Comparison of ENCODE assay signal across 12 cellular contexts in genomic region chr2:26615336-26616031, GRCh38. TPM values are rescaled to one million over a fixed set of nuclear protein-coding genes. Genes with fewer than 3 reads are reported as not detected.
DNase-seq lines count a peak whose midpoint lies in the region; ATAC-seq and TF ChIP-seq lines count a peak whose summit lies in the region.
"Had no signal": no experiment of that assay in that cellular context is flagged by ENCODE, and none has a peak within 500 bp of the region (broad histone marks: within the 10 kb centered on the region; RNA-seq: fewer than 3 reads in every experiment).

No MANE protein-coding gene starts in this region.

- no peak overlapping the region for H3K9ac ChIP-seq in colonic mucosa (ENCODE audit: low read depth in 2 of 2, low read length in 2 of 2)

- no peaks in the 10 kb centered on the region for H3K4me1 Mint-ChIP-seq in T-helper 2 cell treated with Interferon-gamma antibody and Interleukin-4, amounts not matched to agents 5 μg/mL and 100 μg/mL, for 36 hours (ENCODE audit: low read depth)

- H3K27me3 Mint-ChIP-seq in T-helper 2 cell treated with Interferon-gamma antibody and Interleukin-4, amounts not matched to agents 5 μg/mL and 100 μg/mL, for 36 hours (ENCODE audit: low read depth) = peaks cover 17% of the 10 kb centered on the region

- TF ChIP-seq CTCF in foreskin keratinocyte (conservative IDR thresholded peaks at IDR 0.05) (peak; percentile 31), upper lobe of left lung (IDR thresholded peaks at IDR 0.05) (no peak), colonic mucosa (IDR thresholded peaks at IDR 0.05) (no peak)

- ATAC-seq in foreskin keratinocyte (no peak), upper lobe of left lung (ENCODE audit: low FRiP score in 2 of 2) (no peak), HG02759 (IDR thresholded peaks at IDR 0.05; ENCODE audit: unreplicated experiment) (no peak)

- no peaks in the 10 kb centered on the region for H3K9me3 ChIP-seq in upper lobe of left lung
- no peaks in the 10 kb centered on the region for H3K9me3 ChIP-seq in colonic mucosa
- H3K9me3 ChIP-seq: tibial artery had no signal

- WGBS in upper lobe of left lung, 2 donors = 50 to 76% methylated on average over 7 to 14 of the region's 15 CpGs

- TF ChIP-seq POLR2A in upper lobe of left lung (IDR thresholded peaks at IDR 0.05) = no peak

- H3K36me3 ChIP-seq in upper lobe of left lung (no peaks in the 10 kb centered on the region), colonic mucosa (no peaks in the 10 kb centered on the region)
- H3K36me3 ChIP-seq: tibial artery had no signal

- H3K4me1 ChIP-seq in foreskin keratinocyte (no peaks in the 10 kb centered on the region), upper lobe of left lung (peaks cover 33 to 45% (median 39%) of the 10 kb centered on the region in 4 donors), colonic mucosa (no peaks in the 10 kb centered on the region)

- H3K27ac Mint-ChIP-seq in T-helper 2 cell treated with Interferon-gamma antibody and Interleukin-4, amounts not matched to agents 5 μg/mL and 100 μg/mL, for 36 hours = no peak overlapping the region

- H3K27me3 ChIP-seq in foreskin keratinocyte (peaks cover 38% of the 10 kb centered on the region), upper lobe of left lung (no peaks in the 10 kb centered on the region), colonic mucosa (no peaks in the 10 kb centered on the region)

- H3K9me3 Mint-ChIP-seq in T-helper 2 cell treated with Interferon-gamma antibody and Interleukin-4, amounts not matched to agents 5 μg/mL and 100 μg/mL, for 36 hours = no peaks in the 10 kb centered on the region

- H3K36me3 Mint-ChIP-seq in T-helper 2 cell treated with Interferon-gamma antibody and Interleukin-4, amounts not matched to agents 5 μg/mL and 100 μg/mL, for 36 hours (ENCODE audit: low read depth) = no peaks in the 10 kb centered on the region

- TF ChIP-seq EP300 in upper lobe of left lung (IDR thresholded peaks at IDR 0.05) = no peak

- no peak overlapping the region for H3K27ac ChIP-seq in foreskin keratinocyte
- peak overlapping the region in 3 of 4 donors; percentile 32 to 69 (median 42) for H3K27ac ChIP-seq in upper lobe of left lung
- no peak overlapping the region for H3K27ac ChIP-seq in colonic mucosa

- DNase-seq in activated effector memory CD4-positive, alpha-beta T cell treated with anti-CD3 and anti-CD28 coated beads, Interleukin-2, amount 50 U/mL, for 16 hours = peak; percentile 28
- no peak for DNase-seq in activated effector memory CD4-positive, alpha-beta T cell treated with Interleukin-2 at 50 U/mL for 16 hours
- peak; percentile 83 to 93 for DNase-seq in NCI-H446 (lab: John Stamatoyannopoulos, UW)
- no peak for DNase-seq in foreskin keratinocyte
- DNase-seq in upper lobe of left lung = peak in 1 of 2 donors; percentile 60
- DNase-seq in colonic mucosa = no peak
- no peak for DNase-seq in T-helper 2 cell treated with Interferon-gamma antibody and Interleukin-4, amounts not matched to agents 5 μg/mL and 100 μg/mL, for 36 hours (ENCODE audit: low spot score)
- DNase-seq: NCI-H2227 treated with DMSO at 0.1 percent for 48 hours had no signal

- intact Hi-C loops in colonic mucosa (cut with DNase I) = no loop called here

- no peak overlapping the region for H3K4me3 Mint-ChIP-seq in T-helper 2 cell treated with Interferon-gamma antibody and Interleukin-4, amounts not matched to agents 5 μg/mL and 100 μg/mL, for 36 hours

- H3K4me3 ChIP-seq in upper lobe of left lung = no peak overlapping the region
- H3K4me3 ChIP-seq in colonic mucosa = no peak overlapping the region
- H3K4me3 ChIP-seq: tibial artery had no signal

RNA-seq across cellular contexts. Expression of gene CIB4, which starts 25.7 kb away (rescaled TPM):
- not detected in 2 replicates for total RNA-seq in foreskin keratinocyte
- not detected in 2 replicates for polyA plus RNA-seq in foreskin keratinocyte
- total RNA-seq in upper lobe of left lung = not detected
- not detected for total RNA-seq in colonic mucosa
- polyA plus RNA-seq: AG04450, esophagus had no signal

Comparison
In these comparisons a context has a peak if more than half of its experiments do, and no peak if none do; other contexts are left out.
1. DNase-seq: peak in activated effector memory CD4-positive, alpha-beta T cell treated with anti-CD3 and anti-CD28 coated beads, Interleukin-2, amount 50 U/mL, for 16 hours (single experiment) and NCI-H446 (2 of 2); none in activated effector memory CD4-positive, alpha-beta T cell treated with Interleukin-2 at 50 U/mL for 16 hours (single experiment), foreskin keratinocyte (0 of 2), colonic mucosa (single experiment) and T-helper 2 cell treated with Interferon-gamma antibody and Interleukin-4, amounts not matched to agents 5 μg/mL and 100 μg/mL, for 36 hours (single experiment).
2. H3K27ac ChIP-seq: peak in upper lobe of left lung (3 of 4); none in foreskin keratinocyte (single experiment) and colonic mucosa (single experiment).